Comparison of ENCODE assay signal across 9 cellular contexts in genomic region chr12:109775172-109775881, GRCh38. TPM values are rescaled to one million over a fixed set of nuclear protein-coding genes. Genes with fewer than 3 reads are reported as not detected.
DNase-seq lines count a peak whose midpoint lies in the region; ATAC-seq and TF ChIP-seq lines count a peak whose summit lies in the region.
"Had no signal": no experiment of that assay in that cellular context is flagged by ENCODE, and none has a peak within 500 bp of the region (broad histone marks: within the 10 kb centered on the region; RNA-seq: fewer than 3 reads in every experiment).

No MANE protein-coding gene starts in this region.

- in situ Hi-C loops in Panc1 (cut with HindIII; ENCODE audit: low pct_unique_long_range_greater_than_20kb, low sequenced_read_pairs), result no loop called here

- peak; percentile 97 for TF ChIP-seq CTCF in Panc1 (IDR thresholded peaks at IDR 0.05)
- peak; percentile 98 for TF ChIP-seq CTCF in fibroblast of villous mesenchyme (IDR thresholded peaks at IDR 0.05; ENCODE audit: insufficient read depth, low read depth, low read length)

- H3K27ac ChIP-seq in Panc1 (ENCODE audit: low read length), result no peak overlapping the region
- no peak overlapping the region for H3K27ac ChIP-seq in substantia nigra (ENCODE audit: low read depth, low read length, poor library complexity, severe bottlenecking)

- CTCF ChIA-PET in Panc1 (lab: Charles Lee), result interaction anchor here (0.5 to 1.0 kb wide), 8 partner anchors 9 to 254 kb away, joined by 3 to 7 read pairs (median 4); no protein-coding TSS in a partner anchor

- intact Hi-C loops in Panc1 (cut with micrococcal nuclease; ENCODE audit: unreplicated experiment), result loop anchor here (1.0 to 10.0 kb wide), 3 partner anchors 178 to 341 kb away; no protein-coding TSS in a partner anchor

- POLR2A ChIA-PET in Panc1 (lab: Charles Lee), result no interaction called here

- H3K9me3 ChIP-seq in Panc1 (ENCODE audit: control insufficient read depth, insufficient read depth, low read depth, low read length), result no peaks in the 10 kb centered on the region; the same call in 1 of the 2 replicates

- no peaks in the 10 kb centered on the region for H3K36me3 ChIP-seq in Panc1 (ENCODE audit: control insufficient read depth, insufficient read depth, low read length)

- ATAC-seq in Panc1 (peak; percentile 88), GM18498 (IDR thresholded peaks at IDR 0.05; ENCODE audit: unreplicated experiment) (no peak)

- BruUV-seq in Panc1 (replicated peaks; lab: Mats Ljungman, UMichigan), result no TSS peak

- H3K27me3 ChIP-seq in Panc1 (ENCODE audit: control insufficient read depth, insufficient read depth, low read length), result no peaks in the 10 kb centered on the region

- DNase-seq in D341Med (ENCODE audit: low spot score) (peak; percentile 87), HS-27A (ENCODE audit: low read depth) (peak; percentile 33), Panc1 (ENCODE audit: low read depth, low spot score) (peak; percentile 30), activated T-helper 1 cell treated with Interleukin-2 at 50 U/mL for 16 hours (ENCODE audit: low read depth) (peak; percentile 49), fibroblast of villous mesenchyme (ENCODE audit: low read depth) (peak; percentile 66), nucleus accumbens (lab: John Stamatoyannopoulos, UW) (peak in 53 of 56 donors; percentile 14 to 88 (median 60)), substantia nigra (lab: John Stamatoyannopoulos, UW) (peak in 48 of 49 donors; percentile 15 to 84 (median 59))

- peaks cover 8% of the 10 kb centered on the region for H3K4me1 ChIP-seq in Panc1 (ENCODE audit: control insufficient read depth, insufficient read depth, low read length)

- no peak overlapping the region for H3K4me3 ChIP-seq in Panc1 (ENCODE audit: low read depth in 2 of 2, low read length in 2 of 2)
- H3K4me3 ChIP-seq in fibroblast of villous mesenchyme (ENCODE audit: low read depth, low read length), result no peak overlapping the region

RNA-seq across cellular contexts. Expression of gene TRPV4, which starts 57.9 kb away (rescaled TPM):
- total RNA-seq in Panc1 (2021; ENCODE audit: unreplicated experiment), result 0.44 TPM
- 0.58 TPM for polyA plus RNA-seq in Panc1 (2012; ENCODE audit: insufficient read length)
- 0.43 and 0.97 TPM in 2 replicates for total RNA-seq in fibroblast of villous mesenchyme
- total RNA-seq: activated CD8-positive, alpha-beta memory T cell treated with anti-CD3 and anti-CD28 coated beads for 36 hours had no signal

Comparison
In these comparisons a context has a peak if more than half of its experiments do, and no peak if none do; other contexts are left out.
1. DNase-seq: peak in every context shown above with its lines; median percentile 87 in D341Med; 66 in fibroblast of villous mesenchyme; 60 in nucleus accumbens; 59 in substantia nigra; 49 in activated T-helper 1 cell treated with Interleukin-2 at 50 U/mL for 16 hours; 33 in HS-27A; 30 in Panc1.